ENCODE assay signal across 18 cellular contexts in the genomic region with DNA sequence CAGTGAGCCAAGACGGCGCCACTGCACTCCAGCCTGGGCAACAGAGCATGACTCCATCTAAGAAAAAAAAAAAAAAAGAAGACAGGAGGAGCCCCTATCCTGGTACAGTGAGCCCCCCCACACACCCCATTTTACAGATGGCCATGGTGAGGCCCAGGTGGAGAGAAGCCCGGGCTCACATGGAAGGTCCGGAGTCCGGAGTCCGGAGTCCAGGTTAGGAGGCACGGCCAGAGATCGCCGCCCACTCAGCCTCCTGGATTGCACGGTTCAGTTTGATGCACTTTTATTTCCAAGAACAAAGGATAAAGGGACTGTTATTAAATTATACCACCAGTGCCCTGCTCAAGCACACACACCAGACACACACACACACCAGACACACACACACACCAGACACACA. TPM values are rescaled to one million over a fixed set of nuclear protein-coding genes. Genes with fewer than 3 reads are reported as not detected.
A peak's percentile ranks its signal among the peaks of the same experiment; 100 is the strongest.
DNase-seq lines count a peak whose midpoint lies in the region; ATAC-seq and TF ChIP-seq lines count a peak whose summit lies in the region.
"Had no signal": no experiment of that assay in that cellular context is flagged by ENCODE, and none has a peak within 500 bp of the region (broad histone marks: within the 10 kb centered on the region; RNA-seq: fewer than 3 reads in every experiment).

No MANE protein-coding gene starts in this region.

- H3K27me3 ChIP-seq in Peyer's patch = no peaks in the 10 kb centered on the region
- H3K27me3 ChIP-seq in tibial nerve = no peaks in the 10 kb centered on the region

- H3K4me1 ChIP-seq in Peyer's patch (peaks cover 1 to 29% (median 4%) of the 10 kb centered on the region in 4 donors), tibial nerve (peaks cover 0 to 43% (median 28%) of the 10 kb centered on the region in 4 donors)

- H3K4me1 Mint-ChIP-seq in memory B cell (peaks cover under 1% of the 10 kb centered on the region), glutamatergic neuron (ENCODE audit: low read depth, unreplicated experiment) (no peaks in the 10 kb centered on the region)

- no peaks in the 10 kb centered on the region for H3K9me3 Mint-ChIP-seq in memory B cell
- H3K9me3 Mint-ChIP-seq in glutamatergic neuron (ENCODE audit: unreplicated experiment) = no peaks in the 10 kb centered on the region

- H3K36me3 Mint-ChIP-seq in memory B cell = no peaks in the 10 kb centered on the region
- H3K36me3 Mint-ChIP-seq in glutamatergic neuron (ENCODE audit: unreplicated experiment) = no peaks in the 10 kb centered on the region

- H3K27me3 Mint-ChIP-seq in memory B cell (no peaks in the 10 kb centered on the region), glutamatergic neuron (ENCODE audit: unreplicated experiment) (peaks cover 4% of the 10 kb centered on the region)
- H3K27me3 Mint-ChIP-seq: B cell had no signal

- no peaks in the 10 kb centered on the region for H3K36me3 ChIP-seq in Peyer's patch
- H3K36me3 ChIP-seq in tibial nerve = no peaks in the 10 kb centered on the region

- peak in 2 of 3 donors; percentile 71 to 80 for DNase-seq in Peyer's patch
- DNase-seq in epidermal melanocyte (ENCODE audit: insufficient read length, low spot score) = peak; percentile 1
- DNase-seq in memory B cell (ENCODE audit: low spot score in 2 of 2) = no peak
- no peak for DNase-seq in tibial nerve (ENCODE audit: low spot score in 2 of 2)
- DNase-seq in glutamatergic neuron = no peak
- no peak for DNase-seq in kidney glomerular epithelial cell (lab: John Stamatoyannopoulos, UW)
- DNase-seq: COR-L47, DMS79, KG1, NCI-H1092 treated with DMSO at 0.1 percent for 48 hours, NCI-H146, NCI-H2029, NCI-H2227 treated with DMSO at 0.1 percent for 48 hours, NCI-H510A, NCI-H748 treated with DMSO at 0.1 percent for 48 hours had no signal

- no peaks in the 10 kb centered on the region for H3K9me3 ChIP-seq in Peyer's patch
- H3K9me3 ChIP-seq in tibial nerve = peaks cover 0 to 4% (median 0%) of the 10 kb centered on the region in 4 donors

- TF ChIP-seq EP300 in tibial nerve (IDR thresholded peaks at IDR 0.05) = no peak

- TF ChIP-seq CTCF in Peyer's patch (IDR thresholded peaks at IDR 0.05) (no peak), tibial nerve (IDR thresholded peaks at IDR 0.05) (no peak), glutamatergic neuron (IDR thresholded peaks at IDR 0.05; ENCODE audit: partially characterized antibody, unreplicated experiment) (no peak)

- WGBS in tibial nerve, 2 donors = 71% methylated on average over 9 to 10 of the region's 10 CpGs

- ATAC-seq in memory B cell (ENCODE audit: low read depth) (no peak), GM19397 (IDR thresholded peaks at IDR 0.05; ENCODE audit: unreplicated experiment) (no peak)

- H3K27ac Mint-ChIP-seq in memory B cell (peak overlapping the region; percentile 51), glutamatergic neuron (ENCODE audit: unreplicated experiment) (no peak overlapping the region)
- H3K27ac Mint-ChIP-seq: B cell had no signal

- TF ChIP-seq POLR2A in Peyer's patch (IDR thresholded peaks at IDR 0.05) = no peak
- no peak for TF ChIP-seq POLR2A in tibial nerve (IDR thresholded peaks at IDR 0.05)

- H3K27ac ChIP-seq in Peyer's patch (peak overlapping the region in 2 of 4 donors; percentile 15 to 42), tibial nerve (peak overlapping the region in 3 of 4 donors; percentile 11 to 98 (median 65))
- H3K27ac ChIP-seq: HL-60 had no signal

- H3K4me3 ChIP-seq in Peyer's patch (no peak overlapping the region), tibial nerve (no peak overlapping the region)

- H3K4me3 Mint-ChIP-seq in memory B cell (no peak overlapping the region), glutamatergic neuron (ENCODE audit: unreplicated experiment) (no peak overlapping the region)
- H3K4me3 Mint-ChIP-seq: B cell had no signal

RNA-seq across cellular contexts. Expression of gene BTBD2, which starts 11.3 kb away (rescaled TPM):
- total RNA-seq in Peyer's patch (100 to 1,000 TPM in 1 of 4 donors, 10 to 100 TPM in 3; 57.8 to 114 (median 76.0) TPM), tibial nerve (10 to 100 TPM; 54.0 to 94.5 (median 73.5) TPM), glutamatergic neuron (ENCODE audit: unreplicated experiment) (70.4 TPM)

RNA-seq across cellular contexts. Expression of gene MKNK2, which starts 24.3 kb away (rescaled TPM):
- total RNA-seq in Peyer's patch = 100 to 1,000 TPM; 119 to 253 (median 192) TPM
- total RNA-seq in tibial nerve = 100 to 1,000 TPM; 126 to 265 (median 152) TPM
- 149 TPM for total RNA-seq in glutamatergic neuron (ENCODE audit: unreplicated experiment)

Comparison
In these comparisons a context has a peak if more than half of its experiments do, and no peak if none do; other contexts are left out.
1. DNase-seq: peak in Peyer's patch (2 of 3) and epidermal melanocyte (single experiment); none in memory B cell (0 of 2), tibial nerve (0 of 2), glutamatergic neuron (single experiment) and kidney glomerular epithelial cell (single experiment).